13 cellular contexts compared by ENCODE assay signal in genomic region chr15:34650177-34650576, GRCh38.
A peak's percentile ranks its signal among the peaks of the same experiment; 100 is the strongest.
DNase-seq lines count a peak whose midpoint lies in the region; ATAC-seq and TF ChIP-seq lines count a peak whose summit lies in the region.
"Had no signal": no experiment of that assay in that cellular context is flagged by ENCODE, and none has a peak within 500 bp of the region (broad histone marks: within the 10 kb centered on the region; RNA-seq: fewer than 3 reads in every experiment).

No MANE protein-coding gene starts in this region.

- H3K36me3 ChIP-seq in GM06990 (ENCODE audit: control insufficient read depth, insufficient read depth, low read length) (no peaks in the 10 kb centered on the region), mesenchymal stem cell (ENCODE audit: control insufficient read depth in 1 of 2, insufficient read depth in 2 of 2, low read depth in 1 of 2, low read length in 2 of 2) (no peaks in the 10 kb centered on the region)
- H3K36me3 ChIP-seq: esophagus muscularis mucosa, ovary had no signal

- no peaks in the 10 kb centered on the region for H3K4me1 ChIP-seq in mesenchymal stem cell (ENCODE audit: control insufficient read depth, insufficient read depth, low read depth, low read length)
- H3K4me1 ChIP-seq: esophagus muscularis mucosa had no signal

- H2AK5ac ChIP-seq in mesenchymal stem cell (ENCODE audit: low read length, severe bottlenecking): no peak overlapping the region

- no peak overlapping the region for H2AFZ ChIP-seq in mesenchymal stem cell (ENCODE audit: low read depth, low read length)

- no peak overlapping the region for H2BK5ac ChIP-seq in mesenchymal stem cell (ENCODE audit: low read depth, low read length, poor library complexity, severe bottlenecking)

- H2BK15ac ChIP-seq in mesenchymal stem cell (ENCODE audit: low read depth, poor library complexity, severe bottlenecking): no peak overlapping the region

- ATAC-seq in HG02571 (IDR thresholded peaks at IDR 0.05; ENCODE audit: unreplicated experiment) (peak; percentile 82), HG03469 (IDR thresholded peaks at IDR 0.05; ENCODE audit: unreplicated experiment) (no peak)

- H4K91ac ChIP-seq in mesenchymal stem cell (ENCODE audit: low read length): no peak overlapping the region

- TF ChIP-seq CTCF in GM06990 (IDR thresholded peaks at IDR 0.05; ENCODE audit: insufficient read depth, low read length, poor library complexity, severe bottlenecking): no peak
- TF ChIP-seq CTCF in RWPE1 (conservative IDR thresholded peaks at IDR 0.05; ENCODE audit: low read depth): no peak

- no peak overlapping the region for H3K27ac ChIP-seq in mesenchymal stem cell (ENCODE audit: low read length, poor library complexity, severe bottlenecking)
- no peak overlapping the region for H3K27ac ChIP-seq in RWPE1
- H3K27ac ChIP-seq: esophagus muscularis mucosa, ovary had no signal

- H3K4ac ChIP-seq in mesenchymal stem cell (ENCODE audit: low read depth in 1 of 2, low read length in 2 of 2): no peak overlapping the region

- peaks cover 3% of the 10 kb centered on the region for H3K9me3 ChIP-seq in mesenchymal stem cell (ENCODE audit: control insufficient read depth, low read length)
- H3K9me3 ChIP-seq: esophagus muscularis mucosa, ovary had no signal

- H3K14ac ChIP-seq in mesenchymal stem cell (ENCODE audit: low read length in 2 of 2): no peak overlapping the region

- POLR2A ChIA-PET in RWPE1 (lab: Yijun Ruan, JAX; ENCODE audit: low non-redundant PET): no interaction called here

- no peak overlapping the region for H3K18ac ChIP-seq in mesenchymal stem cell (ENCODE audit: low read depth in 1 of 2, low read length in 2 of 2)

- no peak overlapping the region for H3K4me3 ChIP-seq in GM06990 (replicated peaks; ENCODE audit: low read depth, low read length)
- no peak overlapping the region for H3K4me3 ChIP-seq in mesenchymal stem cell (ENCODE audit: insufficient read depth in 1 of 2, low read depth in 1 of 2, low read length in 2 of 2)
- H3K4me3 ChIP-seq: esophagus muscularis mucosa, ovary had no signal

- CTCF ChIA-PET in RWPE1 (lab: Yijun Ruan, JAX): interaction anchor here (0.7 kb wide), 1 partner anchor 270 kb away, joined by 3 read pairs; no protein-coding TSS in a partner anchor

- H2BK120ac ChIP-seq in mesenchymal stem cell (ENCODE audit: low read depth, low read length): no peak overlapping the region

- no peaks in the 10 kb centered on the region for H3K27me3 ChIP-seq in GM06990 (replicated peaks; ENCODE audit: control insufficient read depth, insufficient read depth, low read length)
- H3K27me3 ChIP-seq in mesenchymal stem cell (ENCODE audit: control insufficient read depth in 1 of 2, insufficient read depth in 1 of 2, low read length in 2 of 2): no peaks in the 10 kb centered on the region
- H3K27me3 ChIP-seq: esophagus muscularis mucosa, ovary had no signal

- H3K23ac ChIP-seq in mesenchymal stem cell (ENCODE audit: low read length in 2 of 2): no peak overlapping the region

- DNase-seq in GM06990 (ENCODE audit: extremely low read depth, insufficient read length): peak; percentile 8
- peak; percentile 22 for DNase-seq in RPMI7951 (ENCODE audit: low read depth)
- DNase-seq in mesenchymal stem cell: peak; percentile 32
- no peak for DNase-seq in NCI-H146 (lab: John Stamatoyannopoulos, UW)
- DNase-seq in G401 (ENCODE audit: low spot score): no peak
- no peak for DNase-seq in RWPE1 (ENCODE audit: low spot score)
- DNase-seq: NCI-H1048; NCI-H774; ovary; stimulated activated CD4-positive, alpha-beta T cell treated with anti-CD3 and anti-CD28 coated beads, Interleukin-1b, Interleukin-23, amount 100 ng/mL, for 48 hours had no signal

- no peak overlapping the region for H3K4me2 ChIP-seq in mesenchymal stem cell (ENCODE audit: low read length, poor library complexity, severe bottlenecking)

- no peaks in the 10 kb centered on the region for H3K79me1 ChIP-seq in mesenchymal stem cell (replicated peaks; ENCODE audit: low read length, poor library complexity, severe bottlenecking)

- no peak overlapping the region for H2BK12ac ChIP-seq in mesenchymal stem cell (ENCODE audit: low read length in 2 of 2)

- H3K9ac ChIP-seq in mesenchymal stem cell (ENCODE audit: low read length): peak overlapping the region; percentile 41

- in situ Hi-C loops in G401 (cut with HindIII; ENCODE audit: low sequenced_read_pairs): no loop called here

- H4K8ac ChIP-seq in mesenchymal stem cell (ENCODE audit: low read length): no peak overlapping the region

Comparison
In these comparisons a context has a peak if more than half of its experiments do, and no peak if none do; other contexts are left out.
1. DNase-seq: peak in GM06990 (single experiment), RPMI7951 (single experiment) and mesenchymal stem cell (single experiment); none in NCI-H146 (single experiment), G401 (single experiment) and RWPE1 (single experiment).